14 cellular contexts compared by ENCODE assay signal in genomic region chr7:94049615-94050014, GRCh38. TPM values are rescaled to one million over a fixed set of nuclear protein-coding genes. Genes with fewer than 3 reads are reported as not detected.
DNase-seq lines count a peak whose midpoint lies in the region; ATAC-seq, FAIRE-seq and TF ChIP-seq lines count a peak whose summit lies in the region.
"Had no signal": no experiment of that assay in that cellular context is flagged by ENCODE, and none has a peak within 500 bp of the region (broad histone marks: within the 10 kb centered on the region; RNA-seq: fewer than 3 reads in every experiment).

No MANE protein-coding gene starts in this region.

- peaks cover 2% of the 10 kb centered on the region for H3K9me3 Mint-ChIP-seq in activated B cell treated with CpG ODN at 0.5 μM for 24 hours
- H3K9me3 Mint-ChIP-seq in activated CD4-positive, alpha-beta memory T cell treated with anti-CD3 and anti-CD28 coated beads, Interleukin-2, amount 10 ng/mL, durations not matched to agents 7 days and 5 days = no peaks in the 10 kb centered on the region
- H3K9me3 Mint-ChIP-seq: CD8-positive, alpha-beta memory T cell had no signal

- H3K27me3 Mint-ChIP-seq in activated B cell treated with CpG ODN at 0.5 μM for 24 hours = no peaks in the 10 kb centered on the region
- H3K27me3 Mint-ChIP-seq in activated CD4-positive, alpha-beta memory T cell treated with anti-CD3 and anti-CD28 coated beads, Interleukin-2, amount 10 ng/mL, durations not matched to agents 7 days and 5 days = peaks cover 18% of the 10 kb centered on the region

- ATAC-seq in GM18517 (IDR thresholded peaks at IDR 0.05; ENCODE audit: unreplicated experiment) (peak; percentile 8), GM21526 (IDR thresholded peaks at IDR 0.05; ENCODE audit: low FRiP score, unreplicated experiment) (peak; percentile 24), HG03196 (IDR thresholded peaks at IDR 0.05; ENCODE audit: unreplicated experiment) (peak; percentile 22), activated B cell treated with CpG ODN at 0.5 μM for 24 hours (ENCODE audit: low read depth) (peak; percentile 28), pancreas (no peak)

- H3K36me3 Mint-ChIP-seq in activated B cell treated with CpG ODN at 0.5 μM for 24 hours (ENCODE audit: low read depth) = no peaks in the 10 kb centered on the region
- no peaks in the 10 kb centered on the region for H3K36me3 Mint-ChIP-seq in activated CD4-positive, alpha-beta memory T cell treated with anti-CD3 and anti-CD28 coated beads, Interleukin-2, amount 10 ng/mL, durations not matched to agents 7 days and 5 days (ENCODE audit: low read depth)
- H3K36me3 Mint-ChIP-seq: CD8-positive, alpha-beta memory T cell had no signal

- peak overlapping the region; percentile 97 for H3K27ac Mint-ChIP-seq in activated B cell treated with CpG ODN at 0.5 μM for 24 hours
- no peak overlapping the region for H3K27ac Mint-ChIP-seq in activated CD4-positive, alpha-beta memory T cell treated with anti-CD3 and anti-CD28 coated beads, Interleukin-2, amount 10 ng/mL, durations not matched to agents 7 days and 5 days
- H3K27ac Mint-ChIP-seq: CD8-positive, alpha-beta memory T cell had no signal

- no peaks in the 10 kb centered on the region for H3K36me3 ChIP-seq in pancreas
- H3K36me3 ChIP-seq: thyroid gland had no signal

- POLR2A ChIA-PET in activated B cell treated with CpG ODN at 0.5 μM for 24 hours (lab: Charles Lee) = interaction anchor here (0.5 to 2.9 kb wide), 3 partner anchors 26 to 128 kb away, joined by 3 to 5 read pairs (median 4); partner anchors contain the start of genes BET1 and GNG11
- POLR2A ChIA-PET in activated CD4-positive, alpha-beta memory T cell treated with anti-CD3 and anti-CD28 coated beads, Interleukin-2, amount 10 ng/mL, durations not matched to agents 7 days and 5 days (lab: Charles Lee) = no interaction called here

- no peak overlapping the region for H3K4me3 ChIP-seq in pancreas
- H3K4me3 ChIP-seq: PC-9, thyroid gland had no signal

- CTCF ChIA-PET in activated B cell treated with CpG ODN at 0.5 μM for 24 hours (lab: Charles Lee) = interaction anchor here (2.4 kb wide), 1 partner anchor 37 kb away, joined by 9 read pairs; no protein-coding TSS in a partner anchor
- CTCF ChIA-PET in activated CD4-positive, alpha-beta memory T cell treated with anti-CD3 and anti-CD28 coated beads, Interleukin-2, amount 10 ng/mL, durations not matched to agents 7 days and 5 days (lab: Charles Lee) = no interaction called here

- H3K4me1 ChIP-seq in pancreas = no peaks in the 10 kb centered on the region

- no peaks in the 10 kb centered on the region for H3K9me3 ChIP-seq in pancreas
- H3K9me3 ChIP-seq: thyroid gland had no signal

- no peak overlapping the region for H3K27ac ChIP-seq in pancreas
- H3K27ac ChIP-seq: PC-9, thyroid gland had no signal

- peaks cover 0 to under 1% (median 0%) of the 10 kb centered on the region in 4 donors for H3K27me3 ChIP-seq in pancreas
- H3K27me3 ChIP-seq: thyroid gland had no signal

- WGBS in pancreas, 2 donors = 45 to 47% methylated on average over 5 of the region's 5 CpGs

- H3K4me3 Mint-ChIP-seq in activated B cell treated with CpG ODN at 0.5 μM for 24 hours = peak overlapping the region; percentile 71
- no peak overlapping the region for H3K4me3 Mint-ChIP-seq in activated CD4-positive, alpha-beta memory T cell treated with anti-CD3 and anti-CD28 coated beads, Interleukin-2, amount 10 ng/mL, durations not matched to agents 7 days and 5 days
- H3K4me3 Mint-ChIP-seq: CD8-positive, alpha-beta memory T cell had no signal

- peaks cover 82% of the 10 kb centered on the region for H3K4me1 Mint-ChIP-seq in activated B cell treated with CpG ODN at 0.5 μM for 24 hours
- peaks cover 1% of the 10 kb centered on the region for H3K4me1 Mint-ChIP-seq in activated CD4-positive, alpha-beta memory T cell treated with anti-CD3 and anti-CD28 coated beads, Interleukin-2, amount 10 ng/mL, durations not matched to agents 7 days and 5 days

- TF ChIP-seq CTCF in activated B cell treated with CpG ODN at 0.5 μM for 24 hours (IDR thresholded peaks at IDR 0.05) (no peak), pancreas (IDR thresholded peaks at IDR 0.05) (no peak)

- DNase-seq in activated B cell treated with CpG ODN at 0.5 μM for 24 hours (no peak), pancreas (no peak)
- no peak for DNase-seq in effector CD4-positive, alpha-beta T cell
- DNase-seq in activated CD4-positive, alpha-beta memory T cell treated with anti-CD3 and anti-CD28 coated beads, Interleukin-2, amount 10 ng/mL, durations not matched to agents 7 days and 5 days = no peak
- DNase-seq in stimulated activated CD4-positive, alpha-beta T cell treated with anti-CD3 and anti-CD28 coated beads, Interleukin-12 subunit alpha, Interleukin-12 subunit beta, amount 100 ng/mL, for 4 hours = no peak
- DNase-seq: activated T-cell treated with anti-CD3 and anti-CD28 coated beads, Interleukin-2, amount 50 U/mL, for 1 hour; CD8-positive, alpha-beta memory T cell; kidney; stimulated activated CD4-positive, alpha-beta T cell treated with anti-CD3 and anti-CD28 coated beads, Interleukin-4, amount 100 ng/mL, for 1 hour; thyroid gland had no signal

- no peak for FAIRE-seq in pancreas (lab: Jason Lieb, UNC)
- FAIRE-seq: kidney had no signal

- intact Hi-C loops in activated B cell treated with CpG ODN at 0.5 μM for 24 hours (cut with micrococcal nuclease) (loop anchor here (1.0 to 10.0 kb wide), 7 partner anchors 15 to 465 kb away; partner anchors contain the start of gene BET1), pancreas (cut with DNase I) (no loop called here)

RNA-seq across cellular contexts. Expression of gene BET1, which starts 45.5 kb away (rescaled TPM):
- total RNA-seq in activated B cell treated with CpG ODN at 0.5 μM for 24 hours (23.0 and 23.7 TPM in 2 replicates), pancreas (10 to 100 TPM; 13.8 to 24.6 (median 16.4) TPM)
- 10 to 100 TPM; 23.5 to 24.4 TPM for total RNA-seq in activated CD4-positive, alpha-beta memory T cell treated with anti-CD3 and anti-CD28 coated beads, Interleukin-2, amount 10 ng/mL, durations not matched to agents 7 days and 5 days
- 10 to 100 TPM; 18.6 to 23.2 TPM for polyA plus RNA-seq in pancreas

Comparison
In these comparisons a context has a peak if more than half of its experiments do, and no peak if none do; other contexts are left out.
1. ATAC-seq: peak in GM18517 (single experiment), GM21526 (single experiment), HG03196 (single experiment) and activated B cell treated with CpG ODN at 0.5 μM for 24 hours (single experiment); none in pancreas (0 of 4).